In the genomic region with DNA sequence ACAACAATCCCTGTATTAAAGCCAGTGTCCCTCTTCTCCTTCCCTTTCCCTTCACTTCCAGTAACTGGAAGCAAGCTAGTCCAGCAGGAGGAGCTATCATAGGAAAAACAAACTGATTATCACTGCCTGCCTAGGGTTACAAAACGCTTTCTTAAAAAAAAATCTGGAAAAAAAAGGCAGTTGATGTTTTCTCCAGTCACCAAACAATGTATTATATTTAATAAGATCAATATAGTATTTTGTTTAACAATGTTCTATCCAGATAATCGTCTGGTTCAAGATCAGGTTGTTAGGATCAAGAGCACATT, we compare ENCODE assay signal across 8 cellular contexts.
DNase-seq lines count a peak whose midpoint lies in the region; ATAC-seq, FAIRE-seq and TF ChIP-seq lines count a peak whose summit lies in the region.

No MANE protein-coding gene starts in this region.

- H3K4me3 ChIP-seq in A549, result no peak overlapping the region
- no peak overlapping the region for H3K4me3 ChIP-seq in choroid plexus epithelial cell (ENCODE audit: low read depth, low read length)
- no peak overlapping the region for H3K4me3 ChIP-seq in lower lobe of right lung

- peaks cover 93% of the 10 kb centered on the region for H3K36me3 ChIP-seq in lower lobe of right lung

- DNase-seq in A549 (ENCODE audit: low read depth in 1 of 2, low spot score in 1 of 2) (peak in 1 of 2 experiments; percentile 41), HT-29 (ENCODE audit: low spot score) (peak; percentile 37), choroid plexus epithelial cell (ENCODE audit: low read depth) (peak; percentile 76), lower lobe of right lung (no peak), NCI-H446 treated with DMSO at 0.1 percent for 48 hours (lab: John Stamatoyannopoulos, UW) (no peak), inferior parietal cortex (ENCODE audit: extremely low spot score) (no peak)
- DNase-seq in stimulated activated naive CD4-positive, alpha-beta T cell (lab: John Stamatoyannopoulos, UW), result no peak
- DNase-seq in activated CD4-positive, alpha-beta T cell treated with anti-CD3 and anti-CD28 coated beads, Interleukin-2, amount 10 ng/mL, durations not matched to agents 7 days and 5 days, result no peak

- H3K4me2 ChIP-seq in A549, result peak overlapping the region; percentile 8; the same call in 2 of the 3 replicates

- peak; percentile 66 to 73; a peak in 3 of 6 replicates for ATAC-seq in A549
- ATAC-seq in lower lobe of right lung, result peak in 1 of 2 donors; percentile 54

- H3K27me3 Mint-ChIP-seq in activated CD4-positive, alpha-beta T cell treated with anti-CD3 and anti-CD28 coated beads, Interleukin-2, amount 10 ng/mL, durations not matched to agents 7 days and 5 days, result no peaks in the 10 kb centered on the region

- intact Hi-C loops in lower lobe of right lung (cut with DNase I), result no loop called here

- WGBS in A549 (ENCODE audit: missing lambda C conversion rate), result 13% methylated on average over 2 of the region's 2 CpGs

- peaks cover 84% of the 10 kb centered on the region for H3K36me3 Mint-ChIP-seq in activated CD4-positive, alpha-beta T cell treated with anti-CD3 and anti-CD28 coated beads, Interleukin-2, amount 10 ng/mL, durations not matched to agents 7 days and 5 days (ENCODE audit: low read depth)

- peak overlapping the region; percentile 17 to 18; a peak in 1 of 6 replicates for H3K27ac ChIP-seq in A549
- peak overlapping the region; percentile 19 for H3K27ac ChIP-seq in lower lobe of right lung

- H3K27me3 ChIP-seq in lower lobe of right lung (ENCODE audit: low read depth), result no peaks in the 10 kb centered on the region

- no peak for TF ChIP-seq POLR2A in A549 (IDR thresholded peaks at IDR 0.05; ENCODE audit: low read length)

- no peaks in the 10 kb centered on the region for H3K9me3 ChIP-seq in A549
- no peaks in the 10 kb centered on the region for H3K9me3 ChIP-seq in lower lobe of right lung

- H3K4me1 ChIP-seq in A549 (peaks cover 60% of the 10 kb centered on the region), lower lobe of right lung (peaks cover 27% of the 10 kb centered on the region)

- peaks cover 34% of the 10 kb centered on the region for H3K4me1 Mint-ChIP-seq in activated CD4-positive, alpha-beta T cell treated with anti-CD3 and anti-CD28 coated beads, Interleukin-2, amount 10 ng/mL, durations not matched to agents 7 days and 5 days

- peak; percentile 31 to 40; a peak in 3 of 5 replicates for TF ChIP-seq RAD21 in A549 (conservative IDR thresholded peaks at IDR 0.05 in 1 of 2, IDR thresholded peaks at IDR 0.05 in 1 of 2)

- no peak overlapping the region for H3K27ac Mint-ChIP-seq in activated CD4-positive, alpha-beta T cell treated with anti-CD3 and anti-CD28 coated beads, Interleukin-2, amount 10 ng/mL, durations not matched to agents 7 days and 5 days

- no peaks in the 10 kb centered on the region for H3K9me3 Mint-ChIP-seq in activated CD4-positive, alpha-beta T cell treated with anti-CD3 and anti-CD28 coated beads, Interleukin-2, amount 10 ng/mL, durations not matched to agents 7 days and 5 days

- CTCF ChIA-PET in A549 (lab: Yijun Ruan, JAX), result interaction anchor here (1.1 to 2.9 kb wide), 5 partner anchors 9 to 785 kb away, joined by 3 to 8 read pairs (median 7); no protein-coding TSS in a partner anchor
- CTCF ChIA-PET in activated CD4-positive, alpha-beta T cell treated with anti-CD3 and anti-CD28 coated beads, Interleukin-2, amount 10 ng/mL, durations not matched to agents 7 days and 5 days (lab: Charles Lee), result interaction anchor here (1.1 kb wide), 1 partner anchor 9 kb away, joined by 6 read pairs; no protein-coding TSS in a partner anchor

- TF ChIP-seq CTCF in A549 (IDR thresholded peaks at IDR 0.05), result peak; percentile 51
- peak; percentile 77 for TF ChIP-seq CTCF in choroid plexus epithelial cell (conservative IDR thresholded peaks at IDR 0.05; ENCODE audit: low read depth, low read length)
- TF ChIP-seq CTCF in lower lobe of right lung (IDR thresholded peaks at IDR 0.05), result peak; percentile 47

- no peak overlapping the region for H3K4me3 Mint-ChIP-seq in activated CD4-positive, alpha-beta T cell treated with anti-CD3 and anti-CD28 coated beads, Interleukin-2, amount 10 ng/mL, durations not matched to agents 7 days and 5 days

- TF ChIP-seq EP300 in A549 (IDR thresholded peaks at IDR 0.05), result no peak

- no peak for FAIRE-seq in A549 (lab: Jason Lieb, UNC)

- POLR2A ChIA-PET in A549 (lab: Yijun Ruan, JAX), result no interaction called here
- POLR2A ChIA-PET in activated CD4-positive, alpha-beta T cell treated with anti-CD3 and anti-CD28 coated beads, Interleukin-2, amount 10 ng/mL, durations not matched to agents 7 days and 5 days (lab: Charles Lee), result no interaction called here

TF ChIP-seq in A549, 52 proteins besides CTCF, POLR2A, EP300 and RAD21:
- peak; percentile 53; the same call in 1 of the 3 replicates for TF ChIP-seq SMC3 (IDR thresholded peaks at IDR 0.05)
- no peak for TF ChIP-seq CBX2 (IDR thresholded peaks at IDR 0.05; ENCODE audit: borderline replicate concordance, low read depth)
TF ChIP-seq in A549: peak in this region for 1.

Comparison
In these comparisons a context has a peak if more than half of its experiments do, and no peak if none do; other contexts are left out.
1. DNase-seq: peak in HT-29 (single experiment) and choroid plexus epithelial cell (single experiment); none in lower lobe of right lung (single experiment), stimulated activated naive CD4-positive, alpha-beta T cell (0 of 6), activated CD4-positive, alpha-beta T cell treated with anti-CD3 and anti-CD28 coated beads, Interleukin-2, amount 10 ng/mL, durations not matched to agents 7 days and 5 days (single experiment), NCI-H446 treated with DMSO at 0.1 percent for 48 hours (single experiment) and inferior parietal cortex (single experiment).
2. Peak in every context shown above with its lines, with median percentiles within 50 percentile points of each other: CTCF ChIP-seq.